Comparison of ENCODE assay signal across 28 cellular contexts in genomic region chr2:157928372-157928771, GRCh38.
"Had no signal": no experiment of that assay in that cellular context is flagged by ENCODE, and none has a peak within 500 bp of the region (broad histone marks: within the 10 kb centered on the region; RNA-seq: fewer than 3 reads in every experiment).

No MANE protein-coding gene starts in this region.

- H3K4me1 Mint-ChIP-seq: stimulated activated effector memory CD8-positive, alpha-beta T cell treated with anti-CD3 and anti-CD28 coated beads, Interleukin-12 subunit alpha, Interleukin-12 subunit beta, amount 100 ng/mL, for 72 hours; stimulated activated memory B cell treated with anti-CD40 and anti-IgM and Interleukin-4, amounts not matched to agents 10 μg/mL and 1 μg/mL and 100 μg/mL, for 72 hours; stimulated activated naive B cell treated with anti-CD40 and anti-IgM and Interleukin-4, amounts not matched to agents 10 μg/mL and 1 μg/mL and 100 μg/mL, for 72 hours; stimulated activated naive CD8-positive, alpha-beta T cell treated with anti-CD3 and anti-CD28 coated beads, Interleukin-15, amount 100 ng/mL, for 72 hours had no signal

- FAIRE-seq: urothelium cell line had no signal

- H3K9me3 ChIP-seq: stomach, suprapubic skin, testis, thoracic aorta, thyroid gland, tibial artery, transverse colon, upper lobe of left lung, upper lobe of right lung, uterus, vagina had no signal

- H3K9me3 Mint-ChIP-seq: stimulated activated effector memory CD8-positive, alpha-beta T cell treated with anti-CD3 and anti-CD28 coated beads, Interleukin-12 subunit alpha, Interleukin-12 subunit beta, amount 100 ng/mL, for 72 hours; stimulated activated memory B cell treated with anti-CD40 and anti-IgM and Interleukin-4, amounts not matched to agents 10 μg/mL and 1 μg/mL and 100 μg/mL, for 72 hours; stimulated activated naive B cell treated with anti-CD40 and anti-IgM and Interleukin-4, amounts not matched to agents 10 μg/mL and 1 μg/mL and 100 μg/mL, for 72 hours; stimulated activated naive CD8-positive, alpha-beta T cell treated with anti-CD3 and anti-CD28 coated beads, Interleukin-15, amount 100 ng/mL, for 72 hours; stimulated activated naive CD8-positive, alpha-beta T cell treated with anti-CD3 and anti-CD28 coated beads, Interleukin-15, Interleukin-2, amounts not matched to agents 100 ng/mL and 50 ng/mL, for 24 hours had no signal

- H3K36me3 Mint-ChIP-seq: stimulated activated effector memory CD8-positive, alpha-beta T cell treated with anti-CD3 and anti-CD28 coated beads, Interleukin-12 subunit alpha, Interleukin-12 subunit beta, amount 100 ng/mL, for 72 hours; stimulated activated memory B cell treated with anti-CD40 and anti-IgM and Interleukin-4, amounts not matched to agents 10 μg/mL and 1 μg/mL and 100 μg/mL, for 72 hours; stimulated activated naive B cell treated with anti-CD40 and anti-IgM and Interleukin-4, amounts not matched to agents 10 μg/mL and 1 μg/mL and 100 μg/mL, for 72 hours had no signal

- H3K27me3 ChIP-seq: suprapubic skin, testis, thyroid gland, tibial nerve, transverse colon, upper lobe of left lung, upper lobe of right lung, uterus, vagina had no signal

- H3K27ac ChIP-seq: stomach, suprapubic skin, testis, thoracic aorta, thyroid gland, tibial artery, tibial nerve, transverse colon, upper lobe of left lung, upper lobe of right lung, uterus, vagina had no signal

- ATAC-seq: stimulated activated effector memory CD8-positive, alpha-beta T cell treated with anti-CD3 and anti-CD28 coated beads, Interleukin-12 subunit alpha, Interleukin-12 subunit beta, amount 100 ng/mL, for 72 hours; stimulated activated memory B cell treated with anti-CD40 and anti-IgM and Interleukin-4, amounts not matched to agents 10 μg/mL and 1 μg/mL and 100 μg/mL, for 72 hours; stimulated activated naive B cell treated with anti-CD40 and anti-IgM and Interleukin-4, amounts not matched to agents 10 μg/mL and 1 μg/mL and 100 μg/mL, for 72 hours; stimulated activated naive CD8-positive, alpha-beta T cell treated with anti-CD3 and anti-CD28 coated beads, Interleukin-15, amount 100 ng/mL, for 72 hours; stimulated activated naive CD8-positive, alpha-beta T cell treated with anti-CD3 and anti-CD28 coated beads, Interleukin-15, Interleukin-2, amounts not matched to agents 100 U/mL and 50 U/mL, for 24 hours; upper lobe of right lung had no signal

- H3K36me3 ChIP-seq: stomach, suprapubic skin, thoracic aorta, thyroid gland, tibial artery, tibial nerve, transverse colon, upper lobe of left lung, upper lobe of right lung, uterus, vagina had no signal

- H3K4me3 Mint-ChIP-seq: stimulated activated effector memory CD8-positive, alpha-beta T cell treated with anti-CD3 and anti-CD28 coated beads, Interleukin-12 subunit alpha, Interleukin-12 subunit beta, amount 100 ng/mL, for 72 hours; stimulated activated memory B cell treated with anti-CD40 and anti-IgM and Interleukin-4, amounts not matched to agents 10 μg/mL and 1 μg/mL and 100 μg/mL, for 72 hours; stimulated activated naive B cell treated with anti-CD40 and anti-IgM and Interleukin-4, amounts not matched to agents 10 μg/mL and 1 μg/mL and 100 μg/mL, for 72 hours; stimulated activated naive CD8-positive, alpha-beta T cell treated with anti-CD3 and anti-CD28 coated beads, Interleukin-15, amount 100 ng/mL, for 72 hours; stimulated activated naive CD8-positive, alpha-beta T cell treated with anti-CD3 and anti-CD28 coated beads, Interleukin-15, Interleukin-2, amounts not matched to agents 100 ng/mL and 50 ng/mL, for 24 hours had no signal

- H3K27me3 Mint-ChIP-seq: stimulated activated naive CD8-positive, alpha-beta T cell treated with anti-CD3 and anti-CD28 coated beads, Interleukin-15, amount 100 ng/mL, for 72 hours; stimulated activated naive CD8-positive, alpha-beta T cell treated with anti-CD3 and anti-CD28 coated beads, Interleukin-15, Interleukin-2, amounts not matched to agents 100 ng/mL and 50 ng/mL, for 24 hours had no signal

- H3K27ac Mint-ChIP-seq: stimulated activated effector memory CD8-positive, alpha-beta T cell treated with anti-CD3 and anti-CD28 coated beads, Interleukin-12 subunit alpha, Interleukin-12 subunit beta, amount 100 ng/mL, for 72 hours; stimulated activated memory B cell treated with anti-CD40 and anti-IgM and Interleukin-4, amounts not matched to agents 10 μg/mL and 1 μg/mL and 100 μg/mL, for 72 hours; stimulated activated naive B cell treated with anti-CD40 and anti-IgM and Interleukin-4, amounts not matched to agents 10 μg/mL and 1 μg/mL and 100 μg/mL, for 72 hours; stimulated activated naive CD8-positive, alpha-beta T cell treated with anti-CD3 and anti-CD28 coated beads, Interleukin-15, amount 100 ng/mL, for 72 hours; stimulated activated naive CD8-positive, alpha-beta T cell treated with anti-CD3 and anti-CD28 coated beads, Interleukin-15, Interleukin-2, amounts not matched to agents 100 ng/mL and 50 ng/mL, for 24 hours had no signal

- H3K4me3 ChIP-seq: stomach, suprapubic skin, testis, thoracic aorta, thyroid gland, tibial artery, tibial nerve, transverse colon, upper lobe of left lung, upper lobe of right lung, uterus, vagina had no signal

- H3K4me1 ChIP-seq: suprapubic skin, testis, thyroid gland, tibial artery, tibial nerve, transverse colon, upper lobe of left lung, upper lobe of right lung, uterus, vagina had no signal

- DNase-seq: stimulated activated CD4-positive, alpha-beta T cell treated with anti-CD3 and anti-CD28 coated beads, Interleukin-2, amount 100 ng/mL, for 48 hours; stimulated activated CD4-positive, alpha-beta T cell treated with anti-CD3 and anti-CD28 coated beads, Interleukin-4, amount 100 ng/mL, for 1 hour; stimulated activated CD4-positive, alpha-beta T cell treated with anti-CD3 and anti-CD28 coated beads, Interleukin-4, amount 100 ng/mL, for 24 hours; stimulated activated CD4-positive, alpha-beta T cell treated with anti-CD3 and anti-CD28 coated beads, Interleukin-4, amount 100 ng/mL, for 4 hours; stimulated activated CD8-positive, alpha-beta memory T cell treated with anti-CD3 and anti-CD28 coated beads, Interleukin-4, amount 100 ng/mL, for 48 hours; stimulated activated naive B cell treated with anti-CD40 and anti-IgM and Interleukin-4, amounts not matched to agents 10 μg/mL and 1 μg/mL and 100 μg/mL, for 72 hours; stimulated activated naive CD4-positive, alpha-beta T cell; stimulated activated naive CD4-positive, alpha-beta T cell treated with Interleukin-2 at 50 U/mL for 16 hours; stimulated activated naive CD8-positive, alpha-beta T cell treated with anti-CD3 and anti-CD28 coated beads, Interleukin-15, amount 100 ng/mL, for 72 hours; stimulated activated naive CD8-positive, alpha-beta T cell treated with anti-CD3 and anti-CD28 coated beads, Interleukin-15, Interleukin-2, amounts not matched to agents 100 U/mL and 50 U/mL, for 24 hours; stomach; substantia nigra; testis; thyroid gland; tibial artery; transverse colon; trophoblast cell; upper lobe of left lung; upper lobe of right lung; uterus had no signal
